ENCODE assay signal across 18 cellular contexts in genomic region chr7:22385326-22385725, GRCh38.
"Had no signal": no experiment of that assay in that cellular context is flagged by ENCODE, and none has a peak within 500 bp of the region (broad histone marks: within the 10 kb centered on the region; RNA-seq: fewer than 3 reads in every experiment).

No MANE protein-coding gene starts in this region.

- DNase-seq: activated CD4-positive, alpha-beta T cell treated with anti-CD3 and anti-CD28 coated beads for 4 hours; activated CD8-positive, alpha-beta memory T cell treated with anti-CD3 and anti-CD28 coated beads, Interleukin-2, amount 50 U/mL, for 4 hours; activated CD8-positive, alpha-beta T cell treated with anti-CD3 and anti-CD28 coated beads, Interleukin-2, amount 10 ng/mL, durations not matched to agents 7 days and 5 days; activated gamma-delta T cell; activated T-cell treated with anti-CD3 and anti-CD28 coated beads, Interleukin-2, amount 50 U/mL, for 72 hours; amniotic stem cell; islet precursor cell; left lung; mammary epithelial cell; right cardiac atrium; small intestine; stimulated activated CD4-positive, alpha-beta T cell treated with anti-CD3 and anti-CD28 coated beads, Interleukin-4, amount 100 ng/mL, for 24 hours; stimulated activated naive CD4-positive, alpha-beta T cell treated with Interleukin-2 at 50 U/mL for 16 hours; transverse colon had no signal

- ATAC-seq: activated CD8-positive, alpha-beta T cell treated with anti-CD3 and anti-CD28 coated beads, Interleukin-2, amount 10 ng/mL, durations not matched to agents 7 days and 5 days; activated naive CD4-positive, alpha-beta T cell treated with anti-CD3 and anti-CD28 coated beads, Interleukin-2, amount 50 U/mL, for 72 hours; activated T-cell treated with anti-CD3 and anti-CD28 coated beads, Interleukin-2, amount 50 U/mL, for 72 hours; esophagus mucosa; left lung; right cardiac atrium had no signal

- FAIRE-seq: colon, endometrium, small intestine had no signal
